10 cellular contexts compared by ENCODE assay signal in the genomic region with DNA sequence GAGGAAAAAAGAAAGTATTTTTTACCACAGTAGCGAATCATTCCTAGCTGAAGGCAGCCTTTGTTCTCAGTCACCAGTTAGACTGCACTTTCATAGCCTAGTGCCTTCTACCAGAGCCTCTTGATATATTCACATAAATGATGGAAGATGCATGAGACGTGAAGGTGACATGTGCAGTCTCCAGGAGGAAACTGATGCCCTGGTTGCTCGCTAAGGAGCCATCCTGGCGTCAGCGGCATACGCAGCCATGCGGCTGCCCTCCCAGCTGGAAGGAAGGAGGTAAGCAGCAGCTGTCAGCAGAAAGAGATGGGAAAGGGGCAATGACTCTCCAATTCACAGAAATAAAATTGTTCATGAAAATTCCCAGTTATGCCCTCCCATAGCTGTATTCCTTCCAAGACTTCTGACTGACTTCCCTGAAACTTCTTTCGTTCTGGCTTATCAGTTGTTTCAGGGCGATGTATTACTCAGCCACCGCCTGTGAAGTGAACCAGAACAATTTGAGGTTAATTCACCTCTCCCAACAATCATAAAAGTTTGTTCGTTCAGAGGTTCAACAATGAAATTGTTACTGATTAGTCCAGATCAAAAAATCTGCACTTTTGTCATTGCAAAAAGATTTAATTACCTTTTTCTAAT.
DNase-seq lines count a peak whose midpoint lies in the region; ATAC-seq and TF ChIP-seq lines count a peak whose summit lies in the region.
"Had no signal": no experiment of that assay in that cellular context is flagged by ENCODE, and none has a peak within 500 bp of the region (broad histone marks: within the 10 kb centered on the region; RNA-seq: fewer than 3 reads in every experiment).

No MANE protein-coding gene starts in this region.

- no peaks in the 10 kb centered on the region for H3K9me3 ChIP-seq in smooth muscle cell (replicated peaks; ENCODE audit: low read depth)

- CTCF ChIA-PET in T-cell (lab: Charles Lee): no interaction called here

- no peak overlapping the region for H3K4me3 ChIP-seq in smooth muscle cell

- peak overlapping the region; percentile 20 for H3K4me2 ChIP-seq in smooth muscle cell

- ATAC-seq in T-cell (replicated peaks in 1 of 4): no peak
- no peak for ATAC-seq in activated naive CD4-positive, alpha-beta T cell treated with anti-CD3 and anti-CD28 coated beads, Interleukin-2, amount 50 U/mL, for 72 hours
- no peak for ATAC-seq in GM18520 (IDR thresholded peaks at IDR 0.05; ENCODE audit: unreplicated experiment)

- H3K4me1 ChIP-seq in smooth muscle cell (ENCODE audit: low read depth): peaks cover 44% of the 10 kb centered on the region

- H3K9me3 Mint-ChIP-seq in T-cell: no peaks in the 10 kb centered on the region
- H3K9me3 Mint-ChIP-seq in activated naive CD4-positive, alpha-beta T cell treated with anti-CD3 and anti-CD28 coated beads, Interleukin-2, amount 50 U/mL, for 72 hours: peaks cover 0 to 5% of the 10 kb centered on the region in 2 donors
- H3K9me3 Mint-ChIP-seq: T-helper 1 cell treated with Interleukin-12 subunit alpha and Interleukin-12 subunit beta and Interleukin-4 antibody, amounts not matched to agents 30 μg/mL and 1 μg/mL, for 36 hours had no signal

- H3K4me3 Mint-ChIP-seq in T-cell: no peak overlapping the region
- H3K4me3 Mint-ChIP-seq: T-helper 1 cell treated with Interleukin-12 subunit alpha and Interleukin-12 subunit beta and Interleukin-4 antibody, amounts not matched to agents 30 μg/mL and 1 μg/mL, for 36 hours had no signal

- H3K36me3 Mint-ChIP-seq in T-cell: no peaks in the 10 kb centered on the region
- H3K36me3 Mint-ChIP-seq in activated naive CD4-positive, alpha-beta T cell treated with anti-CD3 and anti-CD28 coated beads, Interleukin-2, amount 50 U/mL, for 72 hours: no peaks in the 10 kb centered on the region

- no peak overlapping the region for H3K27ac ChIP-seq in smooth muscle cell (ENCODE audit: low read depth)

- no peak overlapping the region for H3K27ac Mint-ChIP-seq in T-cell
- no peak overlapping the region for H3K27ac Mint-ChIP-seq in activated naive CD4-positive, alpha-beta T cell treated with anti-CD3 and anti-CD28 coated beads, Interleukin-2, amount 50 U/mL, for 72 hours
- H3K27ac Mint-ChIP-seq: T-helper 1 cell treated with Interleukin-12 subunit alpha and Interleukin-12 subunit beta and Interleukin-4 antibody, amounts not matched to agents 30 μg/mL and 1 μg/mL, for 36 hours had no signal

- H2AFZ ChIP-seq in smooth muscle cell (ENCODE audit: low read depth): peak overlapping the region; percentile 3

- H3K36me3 ChIP-seq in smooth muscle cell (ENCODE audit: low read depth): no peaks in the 10 kb centered on the region

- 61% methylated on average over 11 of the region's 11 CpGs for WGBS in smooth muscle cell (ENCODE audit: low lambda C conversion rate)

- DNase-seq in LoVo (ENCODE audit: low spot score): peak; percentile 63
- DNase-seq in astrocyte of the hippocampus (ENCODE audit: low read depth, low spot score): peak; percentile 64
- DNase-seq in kidney tubule cell (ENCODE audit: low spot score): peak; percentile 74
- DNase-seq in smooth muscle cell (lab: John Stamatoyannopoulos, UW; ENCODE audit: unreplicated experiment): no peak
- no peak for DNase-seq in T-cell
- no peak for DNase-seq in SW 1271 (lab: John Stamatoyannopoulos, UW)
- no peak for DNase-seq in activated naive CD4-positive, alpha-beta T cell treated with anti-CD3 and anti-CD28 coated beads, Interleukin-2, amount 50 U/mL, for 72 hours (ENCODE audit: low spot score in 2 of 2)
- DNase-seq: NCI-H1436 had no signal

- H3F3A ChIP-seq in smooth muscle cell (ENCODE audit: low read depth): peaks cover 6% of the 10 kb centered on the region

- H3K9ac ChIP-seq in smooth muscle cell (ENCODE audit: low read depth): no peak overlapping the region

- H4K20me1 ChIP-seq in smooth muscle cell (ENCODE audit: low read depth): no peaks in the 10 kb centered on the region

- H3K79me2 ChIP-seq in smooth muscle cell (ENCODE audit: low read depth): no peaks in the 10 kb centered on the region

- H3K27me3 Mint-ChIP-seq in T-cell: no peaks in the 10 kb centered on the region

- no peaks in the 10 kb centered on the region for H3K4me1 Mint-ChIP-seq in T-cell

- TF ChIP-seq CTCF in smooth muscle cell (IDR thresholded peaks at IDR 0.05; ENCODE audit: borderline replicate concordance, insufficient read depth, poor library complexity, severe bottlenecking): no peak

- POLR2A ChIA-PET in T-cell (lab: Charles Lee): no interaction called here

- no peaks in the 10 kb centered on the region for H3K27me3 ChIP-seq in smooth muscle cell (ENCODE audit: low read depth)

Comparison
In these comparisons a context has a peak if more than half of its experiments do, and no peak if none do; other contexts are left out.
1. DNase-seq: peak in LoVo (single experiment), astrocyte of the hippocampus (single experiment) and kidney tubule cell (single experiment); none in smooth muscle cell (single experiment), T-cell (0 of 34), SW 1271 (0 of 2) and activated naive CD4-positive, alpha-beta T cell treated with anti-CD3 and anti-CD28 coated beads, Interleukin-2, amount 50 U/mL, for 72 hours (0 of 2).